In the genomic region with DNA sequence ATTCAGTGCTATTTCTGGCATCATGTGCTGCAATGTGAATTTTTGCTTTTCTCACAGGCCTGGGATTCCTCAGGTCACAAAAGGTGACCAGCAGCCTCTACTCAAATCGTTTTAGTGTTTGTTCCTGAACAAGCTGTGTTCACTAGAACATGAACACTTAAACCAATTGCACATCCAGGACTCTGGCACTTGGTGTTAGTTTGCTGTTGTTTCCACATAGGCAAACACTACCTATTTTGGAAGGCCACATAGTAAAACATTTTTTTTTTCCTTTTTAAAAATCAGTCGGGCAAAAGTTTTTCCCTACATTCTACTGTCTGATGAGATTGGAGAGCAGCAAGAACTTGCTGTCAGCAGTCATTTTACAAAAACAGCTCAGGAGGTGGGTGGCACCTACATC, we compare ENCODE assay signal across 1 cellular context.
TF ChIP-seq lines count a peak whose summit lies in the region.

No MANE protein-coding gene starts in this region.

TF ChIP-seq in GM23338, 12 proteins besides CTCF, POLR2A, EP300 and RAD21 (continued from another document):
- TF ChIP-seq CREB1 (CRISPR knock-in tag; IDR thresholded peaks at IDR 0.05; ENCODE audit: low read depth) (no peak), JUNB (IDR thresholded peaks at IDR 0.05; ENCODE audit: unreplicated experiment) (no peak), STAT1 (IDR thresholded peaks at IDR 0.05; ENCODE audit: unreplicated experiment) (no peak)
- TF ChIP-seq, protein P1, sequence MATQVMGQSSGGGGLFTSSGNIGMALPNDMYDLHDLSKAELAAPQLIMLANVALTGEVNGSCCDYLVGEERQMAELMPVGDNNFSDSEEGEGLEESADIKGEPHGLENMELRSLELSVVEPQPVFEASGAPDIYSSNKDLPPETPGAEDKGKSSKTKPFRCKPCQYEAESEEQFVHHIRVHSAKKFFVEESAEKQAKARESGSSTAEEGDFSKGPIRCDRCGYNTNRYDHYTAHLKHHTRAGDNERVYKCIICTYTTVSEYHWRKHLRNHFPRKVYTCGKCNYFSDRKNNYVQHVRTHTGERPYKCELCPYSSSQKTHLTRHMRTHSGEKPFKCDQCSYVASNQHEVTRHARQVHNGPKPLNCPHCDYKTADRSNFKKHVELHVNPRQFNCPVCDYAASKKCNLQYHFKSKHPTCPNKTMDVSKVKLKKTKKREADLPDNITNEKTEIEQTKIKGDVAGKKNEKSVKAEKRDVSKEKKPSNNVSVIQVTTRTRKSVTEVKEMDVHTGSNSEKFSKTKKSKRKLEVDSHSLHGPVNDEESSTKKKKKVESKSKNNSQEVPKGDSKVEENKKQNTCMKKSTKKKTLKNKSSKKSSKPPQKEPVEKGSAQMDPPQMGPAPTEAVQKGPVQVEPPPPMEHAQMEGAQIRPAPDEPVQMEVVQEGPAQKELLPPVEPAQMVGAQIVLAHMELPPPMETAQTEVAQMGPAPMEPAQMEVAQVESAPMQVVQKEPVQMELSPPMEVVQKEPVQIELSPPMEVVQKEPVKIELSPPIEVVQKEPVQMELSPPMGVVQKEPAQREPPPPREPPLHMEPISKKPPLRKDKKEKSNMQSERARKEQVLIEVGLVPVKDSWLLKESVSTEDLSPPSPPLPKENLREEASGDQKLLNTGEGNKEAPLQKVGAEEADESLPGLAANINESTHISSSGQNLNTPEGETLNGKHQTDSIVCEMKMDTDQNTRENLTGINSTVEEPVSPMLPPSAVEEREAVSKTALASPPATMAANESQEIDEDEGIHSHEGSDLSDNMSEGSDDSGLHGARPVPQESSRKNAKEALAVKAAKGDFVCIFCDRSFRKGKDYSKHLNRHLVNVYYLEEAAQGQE (IDR thresholded peaks at IDR 0.05; ENCODE audit: unreplicated experiment): no peak
